ENCODE assay signal across 1 cellular context in genomic region chr16:67228034-67228785, GRCh38.
TF ChIP-seq lines count a peak whose summit lies in the region.

No MANE protein-coding gene starts in this region.

TF ChIP-seq in GM12878, 131 proteins besides CTCF, POLR2A, EP300 and RAD21:
- no peak for TF ChIP-seq ZBTB4 (CRISPR knock-in tag; IDR thresholded peaks at IDR 0.05)
- no peak for TF ChIP-seq IKZF2 (IDR thresholded peaks at IDR 0.05)
- no peak for TF ChIP-seq CBX3 (IDR thresholded peaks at IDR 0.05; ENCODE audit: borderline replicate concordance, low read depth)
- no peak for TF ChIP-seq SUPT20H (IDR thresholded peaks at IDR 0.05; ENCODE audit: borderline replicate concordance, control insufficient read depth, low read depth, low read length)
- no peak for TF ChIP-seq SKIL (IDR thresholded peaks at IDR 0.05; ENCODE audit: low read depth, poor library complexity, severe bottlenecking)
- no peak for TF ChIP-seq ZNF274 (IDR thresholded peaks at IDR 0.05; ENCODE audit: insufficient read depth, insufficient read length)
- TF ChIP-seq PKNOX1 (IDR thresholded peaks at IDR 0.05) = no peak
- no peak for TF ChIP-seq ATF2 (IDR thresholded peaks at IDR 0.05; ENCODE audit: low read length)
- TF ChIP-seq CBX5 (IDR thresholded peaks at IDR 0.05; ENCODE audit: low read depth) = no peak
- no peak for TF ChIP-seq ELK1 (IDR thresholded peaks at IDR 0.05; ENCODE audit: low read depth, low read length)
- TF ChIP-seq TAF1 (IDR thresholded peaks at IDR 0.05; ENCODE audit: borderline replicate concordance, low read depth, low read length) = no peak
- TF ChIP-seq ZNF622 (IDR thresholded peaks at IDR 0.05) = no peak
- no peak for TF ChIP-seq ZBED1 (IDR thresholded peaks at IDR 0.05; ENCODE audit: borderline replicate concordance)
- no peak for TF ChIP-seq ZBTB11 (CRISPR knock-in tag; IDR thresholded peaks at IDR 0.05)
- no peak for TF ChIP-seq STAT3 (IDR thresholded peaks at IDR 0.05; ENCODE audit: low read depth, low read length)
- no peak for TF ChIP-seq MTA3 (IDR thresholded peaks at IDR 0.05; ENCODE audit: borderline replicate concordance, low read length)
- no peak for TF ChIP-seq USF2 (IDR thresholded peaks at IDR 0.05; ENCODE audit: borderline replicate concordance, low read depth, low read length)
